ENCODE assay signal across 24 cellular contexts in genomic region chr3:169410430-169410829, GRCh38.
DNase-seq lines count a peak whose midpoint lies in the region; ATAC-seq, FAIRE-seq and TF ChIP-seq lines count a peak whose summit lies in the region.
"Had no signal": no experiment of that assay in that cellular context is flagged by ENCODE, and none has a peak within 500 bp of the region (broad histone marks: within the 10 kb centered on the region; RNA-seq: fewer than 3 reads in every experiment).

No MANE protein-coding gene starts in this region.

- no peak overlapping the region for H3K4me2 ChIP-seq in astrocyte (ENCODE audit: low read length)
- H3K4me2 ChIP-seq: BLaER1 had no signal

- H3K9ac ChIP-seq in astrocyte (ENCODE audit: low read length) = no peak overlapping the region
- H3K9ac ChIP-seq: BLaER1, GM23248 had no signal

- no peak for DNase-seq in Right ventricle myocardium inferior (ENCODE audit: missing footprints)
- DNase-seq in Right ventricle myocardium superior = no peak
- DNase-seq in astrocyte (ENCODE audit: low read depth) = peak; percentile 3
- DNase-seq in fibroblast of pulmonary artery (ENCODE audit: low read depth) = peak; percentile 60
- no peak for DNase-seq in progenitor cell of endocrine pancreas (ENCODE audit: low spot score, unreplicated experiment)
- no peak for DNase-seq in foreskin melanocyte
- no peak for DNase-seq in hepatic stellate cell (ENCODE audit: low spot score)
- DNase-seq: Caco-2; CD4-positive, CD25-positive, alpha-beta regulatory T cell; CD8-positive, alpha-beta T cell; DMS153; DND-41; GM23248; H7; HCEC 1CT had no signal

- no peak overlapping the region for H3K27ac ChIP-seq in astrocyte (ENCODE audit: low read depth, low read length)
- H3K27ac ChIP-seq: 22Rv1, BLaER1, C4-2B, GM23248 had no signal

- H3K27me3 ChIP-seq in astrocyte (ENCODE audit: insufficient read depth, low read length) = no peaks in the 10 kb centered on the region
- H3K27me3 ChIP-seq: BLaER1 had no signal

- H3K4me1 ChIP-seq in astrocyte (ENCODE audit: insufficient read depth, low read length) = no peaks in the 10 kb centered on the region
- H3K4me1 ChIP-seq: BLaER1 had no signal

- H3K9me3 ChIP-seq in astrocyte (ENCODE audit: insufficient read depth, low read depth, low read length) = no peaks in the 10 kb centered on the region
- H3K9me3 ChIP-seq: BLaER1, Caco-2 had no signal

- FAIRE-seq in astrocyte (lab: Jason Lieb, UNC) = no peak
- FAIRE-seq: A204.1, G401.6, GM12892, H1 had no signal

- intact Hi-C loops in Right ventricle myocardium inferior (cut with DNase I) = no loop called here
- intact Hi-C loops in Right ventricle myocardium superior (cut with DNase I) = no loop called here

- H2AFZ ChIP-seq in astrocyte (ENCODE audit: low read depth, low read length) = no peak overlapping the region
- H2AFZ ChIP-seq: GM23248 had no signal

- H3K27me3 Mint-ChIP-seq in astrocyte (ENCODE audit: low read depth, unreplicated experiment) = no peaks in the 10 kb centered on the region
- no peaks in the 10 kb centered on the region for H3K27me3 Mint-ChIP-seq in progenitor cell of endocrine pancreas
- H3K27me3 Mint-ChIP-seq: B cell; CD4-positive, CD25-positive, alpha-beta regulatory T cell had no signal

- ATAC-seq in Right ventricle myocardium inferior (peak; percentile 13), Right ventricle myocardium superior (ENCODE audit: poor library complexity) (no peak), HG03460 (IDR thresholded peaks at IDR 0.05; ENCODE audit: unreplicated experiment) (no peak)
- ATAC-seq: CD8-positive, alpha-beta T cell had no signal

- no peaks in the 10 kb centered on the region for H3K4me1 Mint-ChIP-seq in astrocyte (ENCODE audit: low read depth, unreplicated experiment)
- H3K4me1 Mint-ChIP-seq in progenitor cell of endocrine pancreas (ENCODE audit: low read depth) = peaks cover 52% of the 10 kb centered on the region
- H3K4me1 Mint-ChIP-seq: B cell; CD4-positive, CD25-positive, alpha-beta regulatory T cell had no signal

- no peak overlapping the region for H3K27ac Mint-ChIP-seq in astrocyte (ENCODE audit: unreplicated experiment)
- H3K27ac Mint-ChIP-seq in progenitor cell of endocrine pancreas = peak overlapping the region; percentile 35
- H3K27ac Mint-ChIP-seq: B cell; CD4-positive, CD25-positive, alpha-beta regulatory T cell; CD8-positive, alpha-beta T cell had no signal

- no peak for TF ChIP-seq CTCF in astrocyte (IDR thresholded peaks at IDR 0.05; ENCODE audit: insufficient read depth, low read depth, low read length)
- TF ChIP-seq CTCF in fibroblast of pulmonary artery (IDR thresholded peaks at IDR 0.05; ENCODE audit: low read length, missing control alignments) = no peak
- TF ChIP-seq CTCF in progenitor cell of endocrine pancreas (IDR thresholded peaks at IDR 0.05; ENCODE audit: unreplicated experiment) = no peak

- H3K36me3 Mint-ChIP-seq in astrocyte (ENCODE audit: low read depth, unreplicated experiment) (no peaks in the 10 kb centered on the region), progenitor cell of endocrine pancreas (ENCODE audit: insufficient read depth) (peaks cover 20% of the 10 kb centered on the region)
- H3K36me3 Mint-ChIP-seq: CD4-positive, CD25-positive, alpha-beta regulatory T cell; CD8-positive, alpha-beta T cell had no signal

- H3K4me3 ChIP-seq in astrocyte (ENCODE audit: insufficient read depth, low read depth, low read length) (no peak overlapping the region), fibroblast of pulmonary artery (replicated peaks; ENCODE audit: low read depth, low read length) (no peak overlapping the region)
- H3K4me3 ChIP-seq: BLaER1, GM23248 had no signal

- H3K9me3 Mint-ChIP-seq in astrocyte (ENCODE audit: unreplicated experiment) (no peaks in the 10 kb centered on the region), progenitor cell of endocrine pancreas (ENCODE audit: low read depth) (peaks cover 15% of the 10 kb centered on the region)

- H3K36me3 ChIP-seq in astrocyte (ENCODE audit: insufficient read depth, low read length) = no peaks in the 10 kb centered on the region
- H3K36me3 ChIP-seq: BLaER1 had no signal

- H3K4me3 Mint-ChIP-seq in astrocyte (ENCODE audit: unreplicated experiment) = no peak overlapping the region
- no peak overlapping the region for H3K4me3 Mint-ChIP-seq in progenitor cell of endocrine pancreas (ENCODE audit: low read depth)
- H3K4me3 Mint-ChIP-seq: B cell; CD4-positive, CD25-positive, alpha-beta regulatory T cell; CD8-positive, alpha-beta T cell had no signal

- no peaks in the 10 kb centered on the region for H3K79me2 ChIP-seq in astrocyte (ENCODE audit: insufficient read depth, low read length)

- H4K20me1 ChIP-seq in astrocyte (ENCODE audit: insufficient read depth, low read length) = no peaks in the 10 kb centered on the region
- H4K20me1 ChIP-seq: BLaER1 had no signal

Comparison
In these comparisons a context has a peak if more than half of its experiments do, and no peak if none do; other contexts are left out.
1. DNase-seq: peak in astrocyte (single experiment) and fibroblast of pulmonary artery (single experiment); none in Right ventricle myocardium inferior (single experiment), Right ventricle myocardium superior (single experiment), progenitor cell of endocrine pancreas (single experiment), foreskin melanocyte (single experiment) and hepatic stellate cell (single experiment).